Comparison of ENCODE assay signal across 8 cellular contexts in the genomic region with DNA sequence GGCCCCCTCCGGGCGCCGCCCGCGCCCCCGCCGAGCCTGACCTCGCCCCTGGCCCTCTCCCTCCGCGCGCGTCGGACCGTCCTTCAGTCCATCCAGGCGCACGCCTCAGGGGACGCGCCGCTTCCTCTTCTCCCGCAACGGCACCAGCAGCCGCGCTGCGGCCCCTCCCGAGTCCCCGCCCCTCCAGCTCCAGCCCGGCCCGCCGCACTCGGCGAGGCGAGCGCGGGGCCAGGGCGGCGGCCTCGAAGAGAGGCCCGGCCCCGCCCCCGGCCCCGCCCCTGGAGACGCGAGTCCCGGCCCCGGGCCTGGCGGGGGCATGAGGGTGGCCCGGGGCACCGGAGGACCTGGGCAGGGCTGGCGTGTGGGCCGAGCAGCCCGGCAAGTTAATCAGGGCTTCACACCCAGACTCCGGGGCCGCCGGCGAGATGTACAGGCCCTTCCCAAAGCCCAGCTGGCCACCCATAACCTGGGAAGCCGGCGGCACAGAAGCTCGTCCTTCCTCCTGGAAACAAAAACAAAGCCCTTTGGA. TPM values are rescaled to one million over a fixed set of nuclear protein-coding genes. Genes with fewer than 3 reads are reported as not detected.
A peak's percentile ranks its signal among the peaks of the same experiment; 100 is the strongest.
DNase-seq lines count a peak whose midpoint lies in the region; ATAC-seq and TF ChIP-seq lines count a peak whose summit lies in the region.

A gene (minus strand): TSS at position 157 of the 529 bp plus-strand sequence. CDS start 1,407 bp downstream, outside the sequence.

- peaks cover 0 to 4% of the 10 kb centered on the region in 2 experiments; a peak in 1 of 3 replicates for H3K36me3 ChIP-seq in HEK293 (ENCODE audit: control insufficient read depth in 2 of 2, insufficient read depth in 1 of 2, low read length in 2 of 2)
- no peaks in the 10 kb centered on the region for H3K36me3 ChIP-seq in mucosa of rectum (ENCODE audit: control insufficient read depth in 2 of 2, insufficient read depth in 2 of 2, low read length in 2 of 2)

- H3K9me3 ChIP-seq in HEK293 (ENCODE audit: control insufficient read depth, insufficient read depth, low read depth, low read length) (no peaks in the 10 kb centered on the region), mucosa of rectum (ENCODE audit: control insufficient read depth in 2 of 2, low read length in 2 of 2) (no peaks in the 10 kb centered on the region)

- peaks cover 0 to 2% of the 10 kb centered on the region in 2 donors for H3K27me3 ChIP-seq in mucosa of rectum (ENCODE audit: control insufficient read depth in 2 of 2, insufficient read depth in 2 of 2, low read length in 2 of 2)

- H3K9me3 Mint-ChIP-seq in Calu3 (ENCODE audit: low read depth, unreplicated experiment) = no peaks in the 10 kb centered on the region
- no peaks in the 10 kb centered on the region for H3K9me3 Mint-ChIP-seq in activated CD8-positive, alpha-beta T cell treated with anti-CD3 and anti-CD28 coated beads for 36 hours
- H3K9me3 Mint-ChIP-seq in stimulated activated memory B cell treated with anti-CD40 and anti-IgM and Interleukin-4, amounts not matched to agents 10 μg/mL and 1 μg/mL and 100 μg/mL, for 72 hours = no peaks in the 10 kb centered on the region

- TF ChIP-seq CTCF in Calu3 (IDR thresholded peaks at IDR 0.05; ENCODE audit: unreplicated experiment) (no peak), HEK293 (tag by site-specific recombination; IDR thresholded peaks at IDR 0.05) (no peak)
- TF ChIP-seq CTCF in activated CD8-positive, alpha-beta T cell treated with anti-CD3 and anti-CD28 coated beads for 36 hours (IDR thresholded peaks at IDR 0.05) = no peak

- peak within 1 kb of the TSS; percentile 44 to 71 for H3K9ac ChIP-seq in mucosa of rectum (ENCODE audit: low read depth in 1 of 2, low read length in 2 of 2)

- POLR2A ChIA-PET in HEK293 (lab: Yijun Ruan, JAX) = interaction anchor here (0.6 to 1.2 kb wide), 7 partner anchors 18 to 773 kb away, joined by 3 to 5 read pairs (median 3); a partner anchor contains a TSS
- POLR2A ChIA-PET in activated CD8-positive, alpha-beta T cell treated with anti-CD3 and anti-CD28 coated beads for 36 hours (lab: Charles Lee) = interaction anchor here (0.6 to 1.6 kb wide), 2 partner anchors 27 to 519 kb away, joined by 3 read pairs; no protein-coding TSS in a partner anchor

- intact Hi-C loops in Calu3 (cut with micrococcal nuclease; ENCODE audit: unreplicated experiment) = no loop called here
- intact Hi-C loops in activated CD8-positive, alpha-beta T cell treated with anti-CD3 and anti-CD28 coated beads for 36 hours (cut with micrococcal nuclease) = no loop called here

- CTCF ChIA-PET in Calu3 (lab: Charles Lee) = interaction anchor here (0.6 to 1.6 kb wide), 4 partner anchors 11 to 444 kb away, joined by 3 read pairs; a partner anchor contains a TSS
- CTCF ChIA-PET in HEK293 (lab: Yijun Ruan, JAX) = interaction anchor here (1.1 to 1.7 kb wide), 2 partner anchors 10 to 93 kb away, joined by 4 to 7 read pairs; no protein-coding TSS in a partner anchor
- CTCF ChIA-PET in activated CD8-positive, alpha-beta T cell treated with anti-CD3 and anti-CD28 coated beads for 36 hours (lab: Charles Lee) = interaction anchor here (1.0 to 2.6 kb wide), 4 partner anchors 72 to 159 kb away, joined by 3 to 8 read pairs (median 3); a partner anchor contains a TSS

- DNase-seq in Calu3 (peak; percentile 64), NCI-H526 (lab: John Stamatoyannopoulos, UW) (peak; percentile 47 to 89), epidermal melanocyte (ENCODE audit: insufficient read length, low spot score) (peak; percentile 62), amniotic stem cell (lab: John Stamatoyannopoulos, UW) (no peak)
- DNase-seq in activated CD8-positive, alpha-beta T cell treated with anti-CD3 and anti-CD28 coated beads for 36 hours = peak; percentile 48

- no TSS peak for BruUV-seq in Calu3 (replicated peaks; lab: Mats Ljungman, UMichigan)

- peak within 1 kb of the TSS; percentile 66 for H3K4me3 ChIP-seq in HEK293 (ENCODE audit: low read depth, low read length)
- peak within 1 kb of the TSS; percentile 67 to 79 for H3K4me3 ChIP-seq in mucosa of rectum (ENCODE audit: low read length in 2 of 2)

- H3K4me1 Mint-ChIP-seq in Calu3 (ENCODE audit: low read depth, unreplicated experiment) = peaks cover 39% of the 10 kb centered on the region
- H3K4me1 Mint-ChIP-seq in activated CD8-positive, alpha-beta T cell treated with anti-CD3 and anti-CD28 coated beads for 36 hours (ENCODE audit: low read depth) = peaks cover 11% of the 10 kb centered on the region
- H3K4me1 Mint-ChIP-seq in stimulated activated memory B cell treated with anti-CD40 and anti-IgM and Interleukin-4, amounts not matched to agents 10 μg/mL and 1 μg/mL and 100 μg/mL, for 72 hours = peaks cover 16% of the 10 kb centered on the region

- no peaks in the 10 kb centered on the region for H3K27me3 Mint-ChIP-seq in Calu3 (ENCODE audit: unreplicated experiment)
- H3K27me3 Mint-ChIP-seq in activated CD8-positive, alpha-beta T cell treated with anti-CD3 and anti-CD28 coated beads for 36 hours = peaks cover 50% of the 10 kb centered on the region
- H3K27me3 Mint-ChIP-seq in stimulated activated memory B cell treated with anti-CD40 and anti-IgM and Interleukin-4, amounts not matched to agents 10 μg/mL and 1 μg/mL and 100 μg/mL, for 72 hours = peaks cover 53% of the 10 kb centered on the region

- H3K36me3 Mint-ChIP-seq in Calu3 (ENCODE audit: insufficient read depth, unreplicated experiment) = peaks cover 14% of the 10 kb centered on the region
- H3K36me3 Mint-ChIP-seq in activated CD8-positive, alpha-beta T cell treated with anti-CD3 and anti-CD28 coated beads for 36 hours (ENCODE audit: low read depth) = no peaks in the 10 kb centered on the region
- H3K36me3 Mint-ChIP-seq in stimulated activated memory B cell treated with anti-CD40 and anti-IgM and Interleukin-4, amounts not matched to agents 10 μg/mL and 1 μg/mL and 100 μg/mL, for 72 hours = peaks cover 22% of the 10 kb centered on the region

- H3K27ac ChIP-seq in HEK293 (ENCODE audit: extremely low read depth, low read depth, low read length) (peak within 1 kb of the TSS; percentile 38; the same call in 1 of the 2 replicates), mucosa of rectum (ENCODE audit: low read depth in 2 of 2, low read length in 2 of 2) (peak within 1 kb of the TSS; percentile 10 to 55)

- H3K4me1 ChIP-seq in HEK293 (ENCODE audit: control insufficient read depth, insufficient read depth, low read length) (peaks cover 3% of the 10 kb centered on the region; the same call in 1 of the 2 replicates), mucosa of rectum (ENCODE audit: control insufficient read depth in 2 of 2, insufficient read depth in 2 of 2, low read length in 2 of 2) (peaks cover 21 to 41% of the 10 kb centered on the region in 2 donors)

- peak within 1 kb of the TSS; percentile 63 for H3K4me3 Mint-ChIP-seq in Calu3 (ENCODE audit: low read depth, unreplicated experiment)
- peak within 1 kb of the TSS; percentile 62 for H3K4me3 Mint-ChIP-seq in activated CD8-positive, alpha-beta T cell treated with anti-CD3 and anti-CD28 coated beads for 36 hours
- H3K4me3 Mint-ChIP-seq in stimulated activated memory B cell treated with anti-CD40 and anti-IgM and Interleukin-4, amounts not matched to agents 10 μg/mL and 1 μg/mL and 100 μg/mL, for 72 hours = peak within 1 kb of the TSS; percentile 77

- ATAC-seq in activated CD8-positive, alpha-beta T cell treated with anti-CD3 and anti-CD28 coated beads for 36 hours = peak; percentile 89
- peak; percentile 79 for ATAC-seq in stimulated activated memory B cell treated with anti-CD40 and anti-IgM and Interleukin-4, amounts not matched to agents 10 μg/mL and 1 μg/mL and 100 μg/mL, for 72 hours

- no peak within 1 kb of the TSS for H3K27ac Mint-ChIP-seq in Calu3 (ENCODE audit: unreplicated experiment)
- H3K27ac Mint-ChIP-seq in activated CD8-positive, alpha-beta T cell treated with anti-CD3 and anti-CD28 coated beads for 36 hours = no peak within 1 kb of the TSS
- no peak within 1 kb of the TSS for H3K27ac Mint-ChIP-seq in stimulated activated memory B cell treated with anti-CD40 and anti-IgM and Interleukin-4, amounts not matched to agents 10 μg/mL and 1 μg/mL and 100 μg/mL, for 72 hours

TF ChIP-seq in HEK293, 187 proteins besides CTCF, POLR2A, EP300 and RAD21 (continues in another document):
- TF ChIP-seq ZNF140 (tag by site-specific recombination; IDR thresholded peaks at IDR 0.05) (no peak), ZFP3 (tag by site-specific recombination; IDR thresholded peaks at IDR 0.05; ENCODE audit: low read depth) (no peak), ZNF76 (tag by site-specific recombination; IDR thresholded peaks at IDR 0.05; ENCODE audit: borderline replicate concordance, low read depth) (no peak), ZNF311 (tag by site-specific recombination; IDR thresholded peaks at IDR 0.05; ENCODE audit: borderline replicate concordance) (no peak), ZNF37A (tag by site-specific recombination; IDR thresholded peaks at IDR 0.05) (no peak), ZNF558 (tag by site-specific recombination; IDR thresholded peaks at IDR 0.05) (no peak), OVOL3 (tag by site-specific recombination; IDR thresholded peaks at IDR 0.05) (no peak), ZNF302 (tag by site-specific recombination; IDR thresholded peaks at IDR 0.05; ENCODE audit: low read depth) (no peak), ZNF292 (tag by site-specific recombination; IDR thresholded peaks at IDR 0.05; ENCODE audit: borderline replicate concordance, low read depth) (no peak), KLF9 (tag by site-specific recombination; IDR thresholded peaks at IDR 0.05; ENCODE audit: low read depth) (peak; percentile 47)
- TF ChIP-seq, protein P1, sequence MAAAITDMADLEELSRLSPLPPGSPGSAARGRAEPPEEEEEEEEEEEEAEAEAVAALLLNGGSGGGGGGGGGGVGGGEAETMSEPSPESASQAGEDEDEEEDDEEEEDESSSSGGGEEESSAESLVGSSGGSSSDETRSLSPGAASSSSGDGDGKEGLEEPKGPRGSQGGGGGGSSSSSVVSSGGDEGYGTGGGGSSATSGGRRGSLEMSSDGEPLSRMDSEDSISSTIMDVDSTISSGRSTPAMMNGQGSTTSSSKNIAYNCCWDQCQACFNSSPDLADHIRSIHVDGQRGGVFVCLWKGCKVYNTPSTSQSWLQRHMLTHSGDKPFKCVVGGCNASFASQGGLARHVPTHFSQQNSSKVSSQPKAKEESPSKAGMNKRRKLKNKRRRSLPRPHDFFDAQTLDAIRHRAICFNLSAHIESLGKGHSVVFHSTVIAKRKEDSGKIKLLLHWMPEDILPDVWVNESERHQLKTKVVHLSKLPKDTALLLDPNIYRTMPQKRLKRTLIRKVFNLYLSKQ (tag by site-specific recombination; IDR thresholded peaks at IDR 0.05; ENCODE audit: borderline replicate concordance) = no peak

RNA-seq across cellular contexts. Expression of the gene that starts here (rescaled TPM):
- total RNA-seq in Calu3 (2022) = 13.2 and 15.3 TPM in 2 replicates
- total RNA-seq in activated CD8-positive, alpha-beta T cell treated with anti-CD3 and anti-CD28 coated beads for 36 hours = under 1 TPM; 0.54 to 0.72 TPM

Comparison
In these comparisons a context has a peak if more than half of its experiments do, and no peak if none do; other contexts are left out.
1. Peak in DNase-seq and ATAC-seq in activated CD8-positive, alpha-beta T cell treated with anti-CD3 and anti-CD28 coated beads for 36 hours; RNA of the gene not detected or under 1 TPM.